16 cellular contexts compared by ENCODE assay signal in genomic region chr18:24942144-24942543, GRCh38.
"Had no signal": no experiment of that assay in that cellular context is flagged by ENCODE, and none has a peak within 500 bp of the region (broad histone marks: within the 10 kb centered on the region; RNA-seq: fewer than 3 reads in every experiment).

No MANE protein-coding gene starts in this region.

- H3K36me3 ChIP-seq: adrenal gland, thyroid gland had no signal

- H3K9me3 ChIP-seq: adrenal gland, thyroid gland had no signal

- H3K27ac ChIP-seq: adrenal gland, thyroid gland had no signal

- H3K4me1 Mint-ChIP-seq: activated CD4-positive, alpha-beta T cell treated with anti-CD3 and anti-CD28 coated beads for 36 hours had no signal

- H3K4me1 ChIP-seq: adrenal gland, thyroid gland had no signal

- H3K36me3 Mint-ChIP-seq: activated CD4-positive, alpha-beta memory T cell treated with anti-CD3 and anti-CD28 coated beads for 36 hours; activated naive CD4-positive, alpha-beta T cell treated with anti-CD3 and anti-CD28 coated beads, Interleukin-2, amount 50 U/mL, for 72 hours had no signal

- H3K9me3 Mint-ChIP-seq: activated CD4-positive, alpha-beta memory T cell treated with anti-CD3 and anti-CD28 coated beads for 36 hours; activated naive CD4-positive, alpha-beta T cell treated with anti-CD3 and anti-CD28 coated beads, Interleukin-2, amount 50 U/mL, for 72 hours; activated T-helper 1 cell treated with anti-CD3 and anti-CD28 coated beads, Interleukin-12 subunit alpha, Interleukin-12 subunit beta, Interleukin-2, Interleukin-4 antibody, amounts not matched to agents 30 ng/mL and 10 ng/mL and 1 ng/mL, durations not matched to agents 14 hours and 24 hours and 36 hours; dendritic cell treated with granulocyte-macrophage colony-stimulating factor and Interleukin-4, amounts not matched to agents 40 ng/mL and 50 ng/mL, for 4 days; T-helper 2 cell treated with Interferon-gamma antibody and Interleukin-4, amounts not matched to agents 5 μg/mL and 100 μg/mL, for 36 hours had no signal

- H3K27ac Mint-ChIP-seq: activated CD4-positive, alpha-beta memory T cell treated with anti-CD3 and anti-CD28 coated beads for 36 hours; activated CD4-positive, alpha-beta T cell treated with anti-CD3 and anti-CD28 coated beads for 36 hours; activated naive CD4-positive, alpha-beta T cell treated with anti-CD3 and anti-CD28 coated beads, Interleukin-2, amount 50 U/mL, for 72 hours; activated T-helper 1 cell treated with anti-CD3 and anti-CD28 coated beads, Interleukin-12 subunit alpha, Interleukin-12 subunit beta, Interleukin-2, Interleukin-4 antibody, amounts not matched to agents 30 ng/mL and 10 ng/mL and 1 ng/mL, durations not matched to agents 14 hours and 24 hours and 36 hours; dendritic cell treated with granulocyte-macrophage colony-stimulating factor and Interleukin-4, amounts not matched to agents 40 ng/mL and 50 ng/mL, for 4 days; T-helper 2 cell treated with Interferon-gamma antibody and Interleukin-4, amounts not matched to agents 5 μg/mL and 100 μg/mL, for 36 hours had no signal

- H3K4me3 Mint-ChIP-seq: activated CD4-positive, alpha-beta memory T cell treated with anti-CD3 and anti-CD28 coated beads for 36 hours; activated CD4-positive, alpha-beta T cell treated with anti-CD3 and anti-CD28 coated beads for 36 hours; activated T-helper 1 cell treated with anti-CD3 and anti-CD28 coated beads, Interleukin-12 subunit alpha, Interleukin-12 subunit beta, Interleukin-2, Interleukin-4 antibody, amounts not matched to agents 30 ng/mL and 10 ng/mL and 1 ng/mL, durations not matched to agents 14 hours and 24 hours and 36 hours; dendritic cell treated with granulocyte-macrophage colony-stimulating factor and Interleukin-4, amounts not matched to agents 40 ng/mL and 50 ng/mL, for 4 days; T-helper 2 cell treated with Interferon-gamma antibody and Interleukin-4, amounts not matched to agents 5 μg/mL and 100 μg/mL, for 36 hours had no signal

- H3K27me3 Mint-ChIP-seq: activated CD4-positive, alpha-beta memory T cell treated with anti-CD3 and anti-CD28 coated beads for 36 hours; activated CD4-positive, alpha-beta T cell treated with anti-CD3 and anti-CD28 coated beads for 36 hours; dendritic cell treated with granulocyte-macrophage colony-stimulating factor and Interleukin-4, amounts not matched to agents 40 ng/mL and 50 ng/mL, for 4 days had no signal

- DNase-seq: activated CD4-positive, alpha-beta memory T cell treated with anti-CD3 and anti-CD28 coated beads for 36 hours; activated CD4-positive, alpha-beta T cell treated with anti-CD3 and anti-CD28 coated beads for 36 hours; activated gamma-delta T cell treated with Interleukin-2 at 50 U/mL for 16 hours; activated T-cell treated with anti-CD3 and anti-CD28 coated beads for 4 hours; adrenal gland; effector CD8-positive, alpha-beta T cell; occipital lobe; retina; stimulated activated naive CD4-positive, alpha-beta T cell treated with Interleukin-2 at 50 U/mL for 16 hours; thyroid gland had no signal

- H3K27me3 ChIP-seq: adrenal gland, thyroid gland had no signal

- H3K4me3 ChIP-seq: adrenal gland, thyroid gland had no signal

- FAIRE-seq: islet of Langerhans, TTC549 had no signal
